In genomic region chr11:65778901-65779668, GRCh38 we compare ENCODE assay signal across 8 cellular contexts. TPM values are rescaled to one million over a fixed set of nuclear protein-coding genes. Genes with fewer than 3 reads are reported as not detected.
DNase-seq lines count a peak whose midpoint lies in the region; ATAC-seq and TF ChIP-seq lines count a peak whose summit lies in the region.

No MANE protein-coding gene starts in this region.

- TF ChIP-seq CTCF in OCI-LY3 (IDR thresholded peaks at IDR 0.05; ENCODE audit: low read depth, low read length) (no peak), endodermal cell (conservative IDR thresholded peaks at IDR 0.05) (no peak), osteocyte (IDR thresholded peaks at IDR 0.05) (no peak)

- no peaks in the 10 kb centered on the region for H3K9me3 ChIP-seq in CD8-positive, alpha-beta memory T cell (ENCODE audit: low read length)
- H3K9me3 ChIP-seq in OCI-LY3 (ENCODE audit: insufficient read depth, low read length) (no peaks in the 10 kb centered on the region), endodermal cell (ENCODE audit: control insufficient read depth, low read length) (no peaks in the 10 kb centered on the region)

- no peak overlapping the region for H2AFZ ChIP-seq in OCI-LY3 (ENCODE audit: low read depth, low read length)

- H3K9ac ChIP-seq in OCI-LY3 (ENCODE audit: low read length) (peak overlapping the region; percentile 92), endodermal cell (ENCODE audit: extremely low read depth, low read length, poor library complexity, severe bottlenecking) (peak overlapping the region; percentile 8)

- peaks cover 0 to 29% (median 6%) of the 10 kb centered on the region in 3 donors for H3K4me1 Mint-ChIP-seq in CD8-positive, alpha-beta memory T cell
- no peaks in the 10 kb centered on the region for H3K4me1 Mint-ChIP-seq in endodermal cell
- peaks cover 11% of the 10 kb centered on the region for H3K4me1 Mint-ChIP-seq in osteocyte (ENCODE audit: unreplicated experiment)

- H3K79me2 ChIP-seq in OCI-LY3 (ENCODE audit: low read length): peaks cover 28% of the 10 kb centered on the region

- no peak for ATAC-seq in GM21786 (IDR thresholded peaks at IDR 0.05; ENCODE audit: unreplicated experiment)
- ATAC-seq in GM19395 (IDR thresholded peaks at IDR 0.05; ENCODE audit: unreplicated experiment): no peak
- no peak for ATAC-seq in HG02973 (IDR thresholded peaks at IDR 0.05; ENCODE audit: unreplicated experiment)

- peaks cover 0 to 27% (median 0%) of the 10 kb centered on the region in 3 donors for H3K36me3 Mint-ChIP-seq in CD8-positive, alpha-beta memory T cell
- H3K36me3 Mint-ChIP-seq in endodermal cell (ENCODE audit: low read depth) (peaks cover 21% of the 10 kb centered on the region), osteocyte (ENCODE audit: unreplicated experiment) (peaks cover 9% of the 10 kb centered on the region)

- H3K4me2 ChIP-seq in OCI-LY3 (ENCODE audit: low read length): peak overlapping the region; percentile 70

- H3K27ac ChIP-seq in CD8-positive, alpha-beta memory T cell (ENCODE audit: low read depth, low read length): peak overlapping the region; percentile 24
- H3K27ac ChIP-seq in OCI-LY3 (ENCODE audit: low read length): no peak overlapping the region
- H3K27ac ChIP-seq in endodermal cell (ENCODE audit: low read depth, low read length): no peak overlapping the region

- H3K4me3 Mint-ChIP-seq in CD8-positive, alpha-beta memory T cell: peak overlapping the region in 6 of 7 donors; percentile 48 to 89 (median 76)
- peak overlapping the region; percentile 81 for H3K4me3 Mint-ChIP-seq in endodermal cell
- H3K4me3 Mint-ChIP-seq in osteocyte (ENCODE audit: unreplicated experiment): peak overlapping the region; percentile 87

- WGBS in endodermal cell (ENCODE audit: insufficient coverage in 1 of 2, insufficient read length in 1 of 2), 2 experiments: 94 to 96% methylated on average over 15 to 25 of the region's 25 CpGs

- no peaks in the 10 kb centered on the region for H3K9me3 Mint-ChIP-seq in CD8-positive, alpha-beta memory T cell
- H3K9me3 Mint-ChIP-seq in endodermal cell: no peaks in the 10 kb centered on the region
- H3K9me3 Mint-ChIP-seq in osteocyte (ENCODE audit: unreplicated experiment): no peaks in the 10 kb centered on the region

- H3K27ac Mint-ChIP-seq in CD8-positive, alpha-beta memory T cell: no peak overlapping the region
- H3K27ac Mint-ChIP-seq in endodermal cell (no peak overlapping the region), osteocyte (ENCODE audit: unreplicated experiment) (no peak overlapping the region)

- no peaks in the 10 kb centered on the region for H3K36me3 ChIP-seq in CD8-positive, alpha-beta memory T cell (ENCODE audit: insufficient read depth, low read length)
- peaks cover 27% of the 10 kb centered on the region for H3K36me3 ChIP-seq in OCI-LY3 (replicated peaks; ENCODE audit: low read depth, low read length)
- H3K36me3 ChIP-seq in endodermal cell (ENCODE audit: control insufficient read depth, insufficient read depth, low read length): peaks cover 33% of the 10 kb centered on the region

- no peaks in the 10 kb centered on the region for H3K27me3 ChIP-seq in CD8-positive, alpha-beta memory T cell (ENCODE audit: insufficient read depth, low read length, poor library complexity, severe bottlenecking)
- H3K27me3 ChIP-seq in OCI-LY3 (ENCODE audit: low read depth, low read length): no peaks in the 10 kb centered on the region
- H3K27me3 ChIP-seq in endodermal cell (ENCODE audit: control insufficient read depth, insufficient read depth, low read length, poor library complexity, severe bottlenecking): peaks cover 19% of the 10 kb centered on the region

- peaks cover 12% of the 10 kb centered on the region for H3K4me1 ChIP-seq in CD8-positive, alpha-beta memory T cell (ENCODE audit: insufficient read depth, low read length)
- H3K4me1 ChIP-seq in OCI-LY3 (ENCODE audit: low read length) (peaks cover 23% of the 10 kb centered on the region), endodermal cell (ENCODE audit: control insufficient read depth, insufficient read depth, low read length) (no peaks in the 10 kb centered on the region)

- H3K27me3 Mint-ChIP-seq in CD8-positive, alpha-beta memory T cell: no peaks in the 10 kb centered on the region
- H3K27me3 Mint-ChIP-seq in endodermal cell (ENCODE audit: insufficient read depth) (peaks cover 20% of the 10 kb centered on the region), osteocyte (ENCODE audit: unreplicated experiment) (peaks cover 3% of the 10 kb centered on the region)

- H4K20me1 ChIP-seq in OCI-LY3 (ENCODE audit: insufficient read depth, low read length): peaks cover 20% of the 10 kb centered on the region

- CTCF ChIA-PET in CD8-positive, alpha-beta memory T cell (lab: Charles Lee): interaction anchor here (0.8 to 3.8 kb wide), 31 partner anchors 8 to 220 kb away, joined by 3 to 47 read pairs (median 5); partner anchors contain the start of genes CCDC85B, FIBP, MUS81 and RNASEH2C

- POLR2A ChIA-PET in CD8-positive, alpha-beta memory T cell (lab: Charles Lee): no interaction called here

- peak in 1 of 5 donors; percentile 35 for DNase-seq in CD8-positive, alpha-beta memory T cell
- DNase-seq in endodermal cell (peak; percentile 30), osteocyte (ENCODE audit: extremely low spot score, unreplicated experiment) (no peak), SHP77 treated with DMSO at 0.1 percent for 48 hours (lab: John Stamatoyannopoulos, UW) (no peak)

- H3K4me3 ChIP-seq in CD8-positive, alpha-beta memory T cell (ENCODE audit: low read length): peak overlapping the region; percentile 76
- peak overlapping the region; percentile 90 for H3K4me3 ChIP-seq in OCI-LY3 (ENCODE audit: low read length)
- H3K4me3 ChIP-seq in endodermal cell (ENCODE audit: low read length): peak overlapping the region; percentile 80

RNA-seq across cellular contexts. Expression of gene AP5B1, which starts 1.7 kb away (rescaled TPM):
- total RNA-seq in CD8-positive, alpha-beta memory T cell: 10 to 100 TPM; 16.2 to 17.4 TPM
- 18.1 TPM for polyA plus RNA-seq in CD8-positive, alpha-beta memory T cell
- total RNA-seq in endodermal cell (10 to 100 TPM; 17.8 to 29.9 TPM), osteocyte (19.0 and 21.0 TPM in 2 replicates)
- polyA plus RNA-seq in endodermal cell (2013, experiment 1 of 2): 6.1 TPM
- 6.2 TPM for polyA plus RNA-seq in endodermal cell (2013, experiment 2 of 2)

RNA-seq across cellular contexts. Expression of gene OVOL1, which starts 7.8 kb away (rescaled TPM):
- not detected for total RNA-seq in CD8-positive, alpha-beta memory T cell
- polyA plus RNA-seq in CD8-positive, alpha-beta memory T cell: not detected
- total RNA-seq in endodermal cell (1 to 10 TPM; 3.4 to 5.5 TPM), osteocyte (not detected in 2 replicates)
- polyA plus RNA-seq in endodermal cell (2013, experiment 1 of 2): 1.0 TPM
- 0.75 TPM for polyA plus RNA-seq in endodermal cell (2013, experiment 2 of 2)

RNA-seq across cellular contexts. Expression of gene SNX32, which starts 54.7 kb away (rescaled TPM):
- 1 to 10 TPM; 2.0 to 2.8 TPM for total RNA-seq in CD8-positive, alpha-beta memory T cell
- 0.77 TPM for polyA plus RNA-seq in CD8-positive, alpha-beta memory T cell
- total RNA-seq in endodermal cell (1 to 10 TPM; 1.5 to 4.3 TPM), osteocyte (4.0 and 4.1 TPM in 2 replicates)
- polyA plus RNA-seq in endodermal cell (2013, experiment 1 of 2): 3.7 TPM
- polyA plus RNA-seq in endodermal cell (2013, experiment 2 of 2): 1.9 TPM

RNA-seq across cellular contexts. Expression of gene RNASEH2C, which starts 58.5 kb away (rescaled TPM):
- 100 to 1,000 TPM; 106 to 114 TPM for total RNA-seq in CD8-positive, alpha-beta memory T cell
- polyA plus RNA-seq in CD8-positive, alpha-beta memory T cell: 87.7 TPM
- 10 to 100 TPM; 41.6 to 47.9 TPM for total RNA-seq in endodermal cell
- 25.8 TPM for polyA plus RNA-seq in endodermal cell (2013, experiment 1 of 2)
- 21.7 TPM for polyA plus RNA-seq in endodermal cell (2013, experiment 2 of 2)
- total RNA-seq in osteocyte: 54.2 and 55.6 TPM in 2 replicates
